ENCODE assay signal across 17 cellular contexts in genomic region chr10:11636761-11637166, GRCh38. TPM values are rescaled to one million over a fixed set of nuclear protein-coding genes. Genes with fewer than 3 reads are reported as not detected.
DNase-seq lines count a peak whose midpoint lies in the region; ATAC-seq, FAIRE-seq and TF ChIP-seq lines count a peak whose summit lies in the region.
"Had no signal": no experiment of that assay in that cellular context is flagged by ENCODE, and none has a peak within 500 bp of the region (broad histone marks: within the 10 kb centered on the region; RNA-seq: fewer than 3 reads in every experiment).

No MANE protein-coding gene starts in this region.

- no peak for FAIRE-seq in K562 (lab: Jason Lieb, UNC)
- FAIRE-seq: GM12892 had no signal

- ATAC-seq in K562 = no peak
- no peak for ATAC-seq in Right ventricle myocardium superior (ENCODE audit: poor library complexity)
- ATAC-seq: PC-3 had no signal

- no peak overlapping the region for H3K9ac ChIP-seq in Karpas-422 (ENCODE audit: low read length)
- H3K9ac ChIP-seq in K562 (ENCODE audit: insufficient read depth in 1 of 2, low read depth in 2 of 2, low read length in 2 of 2) = no peak overlapping the region

- TF ChIP-seq EP300 in K562 (IDR thresholded peaks at IDR 0.05; ENCODE audit: low read length) = no peak

- no peaks in the 10 kb centered on the region for H3K27me3 ChIP-seq in A673 (replicated peaks; ENCODE audit: insufficient read depth, low read depth, low read length, poor library complexity)
- no peaks in the 10 kb centered on the region for H3K27me3 ChIP-seq in Karpas-422 (ENCODE audit: low read length)
- H3K27me3 ChIP-seq in K562 (ENCODE audit: control insufficient read depth in 2 of 2, insufficient read depth in 2 of 2, low read length in 2 of 2) = no peaks in the 10 kb centered on the region
- H3K27me3 ChIP-seq: SJSA1 had no signal

- TF ChIP-seq CTCF in A673 (conservative IDR thresholded peaks at IDR 0.05; ENCODE audit: low read depth, low read length) (no peak), K562 (IDR thresholded peaks at IDR 0.05 in 2 of 3, conservative IDR thresholded peaks at IDR 0.05 in 1 of 3; ENCODE audit: insufficient read depth in 2 of 3, low read depth in 1 of 3, low read length in 3 of 3) (no peak)

- CTCF ChIA-PET in A673 (lab: Charles Lee) (no interaction called here), K562 (lab: Yijun Ruan, JAX; ENCODE audit: low intra/inter-chr PET ratio) (no interaction called here)

- POLR2A ChIA-PET in A673 (lab: Charles Lee; ENCODE audit: low non-redundant PET) (no interaction called here), K562 (lab: Yijun Ruan, JAX) (interaction anchor here (1.0 to 1.7 kb wide), 2 partner anchors 14 to 25 kb away, joined by 3 to 4 read pairs; partner anchors contain the start of gene USP6NL)

- H3K79me2 ChIP-seq in Karpas-422 (ENCODE audit: low read length) (no peaks in the 10 kb centered on the region), K562 (ENCODE audit: control insufficient read depth, insufficient read depth, low read length) (no peaks in the 10 kb centered on the region)

- in situ Hi-C loops in K562 (cut with MboI) = no loop called here

- H3K9me3 ChIP-seq in A673 (ENCODE audit: low read depth, low read length, poor library complexity, severe bottlenecking) (no peaks in the 10 kb centered on the region), Karpas-422 (ENCODE audit: low read length) (no peaks in the 10 kb centered on the region), K562 (replicated peaks; ENCODE audit: control insufficient read depth, insufficient read depth, low read depth, low read length) (no peaks in the 10 kb centered on the region)
- H3K9me3 ChIP-seq: SJSA1 had no signal

- H3K27ac ChIP-seq in A673 (ENCODE audit: low read depth, low read length, poor library complexity, severe bottlenecking) (no peak overlapping the region), Karpas-422 (ENCODE audit: low read length) (no peak overlapping the region), K562 (ENCODE audit: extremely low read depth, low read depth, low read length) (no peak overlapping the region)
- H3K27ac ChIP-seq: C4-2B, SJSA1 had no signal

- DNase-seq in A673 (ENCODE audit: low spot score) (peak; percentile 53), Karpas-422 (no peak), K562 (ENCODE audit: extremely low read depth in 1 of 4, low spot score in 3 of 4) (no peak), myocyte (ENCODE audit: low read depth) (peak; percentile 74), Right ventricle myocardium superior (no peak), SK-N-DZ (ENCODE audit: low spot score) (no peak), HuH-7 (ENCODE audit: low spot score) (no peak)
- no peak for DNase-seq in activated CD4-positive, CD25-positive, alpha-beta regulatory T cell (lab: John Stamatoyannopoulos, UW)
- DNase-seq: 8988T, NCI-H187 treated with DMSO at 0.1 percent for 48 hours, NCI-H2171 treated with DMSO at 0.1 percent for 48 hours, NCI-H446 treated with DMSO at 0.1 percent for 48 hours, NCI-H748 treated with DMSO at 0.1 percent for 48 hours, PC-3 had no signal

- H3K4me1 ChIP-seq in A673 (ENCODE audit: insufficient read depth, low read length, poor library complexity, severe bottlenecking) = peaks cover 8% of the 10 kb centered on the region
- peaks cover 42% of the 10 kb centered on the region for H3K4me1 ChIP-seq in Karpas-422 (ENCODE audit: low read length)
- H3K4me1 ChIP-seq in K562 (replicated peaks in 1 of 2; ENCODE audit: control insufficient read depth in 2 of 2, insufficient read depth in 2 of 2, low read length in 2 of 2) = peaks cover 12 to 18% of the 10 kb centered on the region in 2 experiments; a peak in 4 of 5 replicates
- H3K4me1 ChIP-seq: SJSA1 had no signal

- H4K20me1 ChIP-seq in Karpas-422 (ENCODE audit: insufficient read depth, low read depth, low read length) (no peaks in the 10 kb centered on the region), K562 (replicated peaks; ENCODE audit: control insufficient read depth, insufficient read depth, low read length) (no peaks in the 10 kb centered on the region)

- BruUV-seq in A673 (replicated peaks; lab: Mats Ljungman, UMichigan) (no TSS peak), K562 (replicated peaks; lab: Mats Ljungman, UMichigan) (no TSS peak)

- H3K9me2 ChIP-seq in Karpas-422 (replicated peaks; ENCODE audit: insufficient read depth, low read length) = no peaks in the 10 kb centered on the region

- no peaks in the 10 kb centered on the region for H3K36me3 ChIP-seq in A673 (ENCODE audit: insufficient read depth, low read length, poor library complexity, severe bottlenecking)
- no peaks in the 10 kb centered on the region for H3K36me3 ChIP-seq in Karpas-422 (ENCODE audit: insufficient read depth, low read length)
- no peaks in the 10 kb centered on the region for H3K36me3 ChIP-seq in K562 (ENCODE audit: control insufficient read depth, insufficient read depth, low read length)
- H3K36me3 ChIP-seq: SJSA1 had no signal

- H3K9me1 ChIP-seq in K562 (ENCODE audit: control insufficient read depth, insufficient read depth, low read length) = no peaks in the 10 kb centered on the region

- intact Hi-C loops in A673 (cut with micrococcal nuclease; ENCODE audit: unreplicated experiment) (no loop called here), K562 (cut with micrococcal nuclease) (no loop called here), Right ventricle myocardium superior (cut with DNase I) (no loop called here)

- 91% methylated on average over 1 of the region's 1 CpG for WGBS in K562 (ENCODE audit: insufficient coverage, low coverage, missing lambda C conversion rate)

- H3K4me2 ChIP-seq in Karpas-422 (ENCODE audit: low read depth, low read length, poor library complexity, severe bottlenecking) = peak overlapping the region; percentile 41
- no peak overlapping the region for H3K4me2 ChIP-seq in K562 (ENCODE audit: insufficient read depth, low read length)

- no peak for TF ChIP-seq POLR2A in K562 (conservative IDR thresholded peaks at IDR 0.05)

- no peak overlapping the region for H3K4me3 ChIP-seq in A673 (ENCODE audit: low read depth, low read length, poor library complexity, severe bottlenecking)
- H3K4me3 ChIP-seq in Karpas-422 (ENCODE audit: low read length) = no peak overlapping the region
- no peak overlapping the region for H3K4me3 ChIP-seq in K562
- H3K4me3 ChIP-seq: SJSA1 had no signal

- no peak for TF ChIP-seq RAD21 in K562 (CRISPR knock-in tag; conservative IDR thresholded peaks at IDR 0.05 in 1 of 2, IDR thresholded peaks at IDR 0.05 in 1 of 2)

- H2AFZ ChIP-seq in Karpas-422 (ENCODE audit: low read length) = no peak overlapping the region
- no peak overlapping the region for H2AFZ ChIP-seq in K562 (ENCODE audit: low read depth, low read length)

RNA-seq across cellular contexts. Expression of gene USP6NL, which starts 25.3 kb away (rescaled TPM):
- 38.7 and 40.0 TPM in 2 replicates for total RNA-seq in A673 (2021)
- total RNA-seq in Karpas-422 (2014; rRNA removed; shearing (Covaris generic); ENCODE audit: low replicate concordance) = 54.3 and 63.9 TPM in 2 replicates
- total RNA-seq in K562 (2011; cell fraction: chromatin; rRNA removed; ENCODE audit: low replicate concordance) = 21.7 and 68.0 TPM in 2 replicates
- 11.3 and 18.0 TPM in 2 replicates for total RNA-seq in K562 (2011; cell fraction: nucleolus; rRNA removed)
- 45.8 and 75.7 TPM in 2 replicates for total RNA-seq in K562 (2011; cell fraction: nucleoplasm; rRNA removed)
- 19.8 and 24.0 TPM in 2 replicates for total RNA-seq in K562 (2014; rRNA removed)
- 20.4 and 23.6 TPM in 2 replicates for total RNA-seq in K562 (2014; rRNA removed; fragmentation: Illumina TruSeq; extraction: Trizol)
- total RNA-seq in K562 (2015; rRNA removed; fragmentation: Illumina TruSeq; extraction: Trizol) = 22.1 and 24.5 TPM in 2 replicates
- total RNA-seq in K562 (2021) = 25.1 and 26.6 TPM in 2 replicates
- 11.5 and 16.8 TPM in 2 replicates for polyA plus RNA-seq in K562 (2011; rRNA removed)
- polyA plus RNA-seq in K562 (2011; cell fraction: cytosol; rRNA removed) = 10.2 and 10.7 TPM in 2 replicates
- 22.8 and 27.5 TPM in 2 replicates for polyA plus RNA-seq in K562 (2011; cell fraction: nucleus; rRNA removed)
- 20.8 and 21.4 TPM in 2 replicates for polyA plus RNA-seq in K562 (2012)
- polyA plus RNA-seq in K562 (2014; fragmentation: Illumina TruSeq; extraction: Trizol) = 20.0 and 22.0 TPM in 2 replicates
- polyA plus RNA-seq in K562 (2014; fragmentation: Nextera tagmentation; extraction: Ambion mirVana) = 1 to 10 TPM; 3.2 to 3.8 TPM
- 17.0 and 17.8 TPM in 2 replicates for polyA plus RNA-seq in K562 (2014; rRNA removed)
- polyA minus RNA-seq in K562 (2011; rRNA and poly(A)+ RNA removed) = 19.0 and 21.8 TPM in 2 replicates
- polyA minus RNA-seq in K562 (2011; cell fraction: cytosol; rRNA and poly(A)+ RNA removed) = 8.5 and 11.0 TPM in 2 replicates
- 20.2 and 24.8 TPM in 2 replicates for polyA minus RNA-seq in K562 (2011; cell fraction: nucleus; rRNA and poly(A)+ RNA removed)
- 6.0 and 6.5 TPM in 2 replicates for total RNA-seq in myocyte
- 3.8 TPM for polyA plus RNA-seq in myocyte (2012)
- total RNA-seq in Right ventricle myocardium superior = 5.2 TPM
- polyA plus RNA-seq in SK-N-DZ (2014; cell fraction: cytosol; rRNA removed) = 15.8 and 19.0 TPM in 2 replicates
- polyA plus RNA-seq in SK-N-DZ (2014; cell fraction: nucleus; rRNA removed) = 12.5 and 13.6 TPM in 2 replicates

Comparison
In these comparisons a context has a peak if more than half of its experiments do, and no peak if none do; other contexts are left out.
1. DNase-seq: peak in A673 (single experiment) and myocyte (single experiment); none in Karpas-422 (single experiment), K562 (0 of 4), activated CD4-positive, CD25-positive, alpha-beta regulatory T cell (0 of 4), Right ventricle myocardium superior (single experiment), SK-N-DZ (single experiment) and HuH-7 (single experiment).